ENCODE assay signal across 9 cellular contexts in the genomic region with DNA sequence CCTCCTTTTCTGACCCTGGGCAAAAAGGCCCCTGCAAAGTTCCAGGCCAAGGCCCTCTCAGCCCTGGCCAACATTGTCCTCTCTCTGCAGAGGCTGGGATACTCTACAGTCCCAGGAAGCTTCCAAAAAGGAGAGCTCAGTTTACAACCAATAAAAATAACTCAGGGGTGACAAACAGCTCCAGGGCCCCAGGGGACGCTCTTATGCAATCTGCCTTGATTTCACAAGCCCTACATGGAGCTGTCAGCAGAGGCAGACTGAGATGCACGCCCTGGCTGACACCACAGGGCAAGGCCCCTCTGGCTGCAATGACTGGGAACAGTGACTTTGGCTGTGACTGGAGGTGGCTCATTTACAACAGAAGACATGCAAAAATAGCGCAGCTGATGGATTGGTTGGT.
A peak's percentile ranks its signal among the peaks of the same experiment; 100 is the strongest.
DNase-seq lines count a peak whose midpoint lies in the region; ATAC-seq and TF ChIP-seq lines count a peak whose summit lies in the region.
"Had no signal": no experiment of that assay in that cellular context is flagged by ENCODE, and none has a peak within 500 bp of the region (broad histone marks: within the 10 kb centered on the region; RNA-seq: fewer than 3 reads in every experiment).

No MANE protein-coding gene starts in this region.

- no peaks in the 10 kb centered on the region for H3K27me3 ChIP-seq in BLaER1 treated with 17β-estradiol and CSF1 and Interleukin-3, amounts not matched to agents 10 nM and 100 nM
- H3K27me3 ChIP-seq in MG63, result no peaks in the 10 kb centered on the region

- H3K27ac Mint-ChIP-seq in activated CD8-positive, alpha-beta memory T cell treated with anti-CD3 and anti-CD28 coated beads, Interleukin-2, amount 10 ng/mL, durations not matched to agents 7 days and 5 days, result no peak overlapping the region
- H3K27ac Mint-ChIP-seq: activated naive CD4-positive, alpha-beta T cell treated with anti-CD3 and anti-CD28 coated beads, Interleukin-2, amount 50 U/mL, for 24 hours had no signal

- no peak for ATAC-seq in activated CD8-positive, alpha-beta memory T cell treated with anti-CD3 and anti-CD28 coated beads, Interleukin-2, amount 10 ng/mL, durations not matched to agents 7 days and 5 days
- no peak for ATAC-seq in HG02798 (IDR thresholded peaks at IDR 0.05; ENCODE audit: poor library complexity, unreplicated experiment)
- ATAC-seq in HG02884 (IDR thresholded peaks at IDR 0.05; ENCODE audit: unreplicated experiment), result no peak

- no peaks in the 10 kb centered on the region for H3K27me3 Mint-ChIP-seq in activated CD8-positive, alpha-beta memory T cell treated with anti-CD3 and anti-CD28 coated beads, Interleukin-2, amount 10 ng/mL, durations not matched to agents 7 days and 5 days
- H3K27me3 Mint-ChIP-seq: activated naive CD4-positive, alpha-beta T cell treated with anti-CD3 and anti-CD28 coated beads, Interleukin-2, amount 50 U/mL, for 24 hours had no signal

- H3K9me3 Mint-ChIP-seq in activated CD8-positive, alpha-beta memory T cell treated with anti-CD3 and anti-CD28 coated beads, Interleukin-2, amount 10 ng/mL, durations not matched to agents 7 days and 5 days (ENCODE audit: low read depth), result no peaks in the 10 kb centered on the region
- H3K9me3 Mint-ChIP-seq: activated naive CD4-positive, alpha-beta T cell treated with anti-CD3 and anti-CD28 coated beads, Interleukin-2, amount 50 U/mL, for 24 hours had no signal

- CTCF ChIA-PET in activated CD8-positive, alpha-beta memory T cell treated with anti-CD3 and anti-CD28 coated beads, Interleukin-2, amount 10 ng/mL, durations not matched to agents 7 days and 5 days (lab: Charles Lee), result no interaction called here

- peaks cover 0 to 7% (median 0%) of the 10 kb centered on the region in 11 experiments; a peak in 3 of 22 replicates for H3K36me3 ChIP-seq in BLaER1 treated with 17β-estradiol and CSF1 and Interleukin-3, amounts not matched to agents 10 nM and 100 nM
- H3K36me3 ChIP-seq in MG63, result no peaks in the 10 kb centered on the region

- TF ChIP-seq CTCF in choroid plexus epithelial cell (conservative IDR thresholded peaks at IDR 0.05; ENCODE audit: low read depth, low read length), result no peak

- H3K36me3 Mint-ChIP-seq in activated CD8-positive, alpha-beta memory T cell treated with anti-CD3 and anti-CD28 coated beads, Interleukin-2, amount 10 ng/mL, durations not matched to agents 7 days and 5 days, result no peaks in the 10 kb centered on the region
- H3K36me3 Mint-ChIP-seq: activated naive CD4-positive, alpha-beta T cell treated with anti-CD3 and anti-CD28 coated beads, Interleukin-2, amount 50 U/mL, for 24 hours had no signal

- H3K4me1 ChIP-seq in BLaER1 treated with 17β-estradiol and CSF1 and Interleukin-3, amounts not matched to agents 10 nM and 100 nM, result peaks cover 46 to 84% (median 66%) of the 10 kb centered on the region in 10 experiments

- peak overlapping the region in 10 of 11 experiments; percentile 10 to 68 (median 53); a peak in 16 of 22 replicates for H3K27ac ChIP-seq in BLaER1 treated with 17β-estradiol and CSF1 and Interleukin-3, amounts not matched to agents 10 nM and 100 nM

- peaks cover 2% of the 10 kb centered on the region for H3K4me1 Mint-ChIP-seq in activated CD8-positive, alpha-beta memory T cell treated with anti-CD3 and anti-CD28 coated beads, Interleukin-2, amount 10 ng/mL, durations not matched to agents 7 days and 5 days

- H3K4me3 ChIP-seq in BLaER1 treated with 17β-estradiol and CSF1 and Interleukin-3, amounts not matched to agents 10 nM and 100 nM, result no peak overlapping the region
- H3K4me3 ChIP-seq in MG63, result no peak overlapping the region
- no peak overlapping the region for H3K4me3 ChIP-seq in choroid plexus epithelial cell (ENCODE audit: low read depth, low read length)

- peak; percentile 68 for DNase-seq in MG63
- DNase-seq in choroid plexus epithelial cell (ENCODE audit: low read depth), result peak; percentile 81
- DNase-seq in midbrain (lab: John Stamatoyannopoulos, UW), result peak; percentile 13
- no peak for DNase-seq in activated CD8-positive, alpha-beta memory T cell treated with anti-CD3 and anti-CD28 coated beads, Interleukin-2, amount 10 ng/mL, durations not matched to agents 7 days and 5 days
- DNase-seq in effector CD4-positive, alpha-beta T cell, result no peak

- H3K9ac ChIP-seq in BLaER1 treated with 17β-estradiol and CSF1 and Interleukin-3, amounts not matched to agents 10 nM and 100 nM, result peak overlapping the region in 2 of 11 experiments; percentile 21 to 22; a peak in 5 of 22 replicates

- no peaks in the 10 kb centered on the region for H4K20me1 ChIP-seq in BLaER1 treated with 17β-estradiol and CSF1 and Interleukin-3, amounts not matched to agents 10 nM and 100 nM

- H3K9me3 ChIP-seq in BLaER1 treated with 17β-estradiol and CSF1 and Interleukin-3, amounts not matched to agents 10 nM and 100 nM (replicated peaks in 1 of 11), result peaks cover 11 to 42% (median 18%) of the 10 kb centered on the region in 11 experiments
- H3K9me3 ChIP-seq in MG63, result no peaks in the 10 kb centered on the region

- peak overlapping the region; percentile 20 to 72 (median 61); a peak in 20 of 22 replicates for H3K4me2 ChIP-seq in BLaER1 treated with 17β-estradiol and CSF1 and Interleukin-3, amounts not matched to agents 10 nM and 100 nM

- H3K4me3 Mint-ChIP-seq in activated CD8-positive, alpha-beta memory T cell treated with anti-CD3 and anti-CD28 coated beads, Interleukin-2, amount 10 ng/mL, durations not matched to agents 7 days and 5 days, result no peak overlapping the region
- H3K4me3 Mint-ChIP-seq: activated naive CD4-positive, alpha-beta T cell treated with anti-CD3 and anti-CD28 coated beads, Interleukin-2, amount 50 U/mL, for 24 hours had no signal

Comparison
In these comparisons a context has a peak if more than half of its experiments do, and no peak if none do; other contexts are left out.
1. DNase-seq: peak in MG63 (single experiment), choroid plexus epithelial cell (single experiment) and midbrain (single experiment); none in activated CD8-positive, alpha-beta memory T cell treated with anti-CD3 and anti-CD28 coated beads, Interleukin-2, amount 10 ng/mL, durations not matched to agents 7 days and 5 days (single experiment) and effector CD4-positive, alpha-beta T cell (single experiment).